ENCODE assay signal across 11 cellular contexts in genomic region chr6:170224694-170225660, GRCh38.
A peak's percentile ranks its signal among the peaks of the same experiment; 100 is the strongest.
DNase-seq lines count a peak whose midpoint lies in the region; ATAC-seq, FAIRE-seq and TF ChIP-seq lines count a peak whose summit lies in the region.
"Had no signal": no experiment of that assay in that cellular context is flagged by ENCODE, and none has a peak within 500 bp of the region (broad histone marks: within the 10 kb centered on the region; RNA-seq: fewer than 3 reads in every experiment).

No MANE protein-coding gene starts in this region.

- H3K4me1 Mint-ChIP-seq in endodermal cell: peaks cover 9% of the 10 kb centered on the region

- intact Hi-C loops in pancreas (cut with DNase I): loop anchor here in 1 of 3 donors (5.0 kb wide), 1 partner anchor 42 kb away; no protein-coding TSS in a partner anchor

- TF ChIP-seq CTCF in endodermal cell (conservative IDR thresholded peaks at IDR 0.05): no peak
- TF ChIP-seq CTCF in pancreas (IDR thresholded peaks at IDR 0.05): no peak

- no peak overlapping the region for H3K4me3 Mint-ChIP-seq in endodermal cell

- ATAC-seq in pancreas: peak; percentile 68 to 81 (median 74)
- ATAC-seq in GM18870 (IDR thresholded peaks at IDR 0.05; ENCODE audit: unreplicated experiment): no peak
- no peak for ATAC-seq in GM19328 (IDR thresholded peaks at IDR 0.05; ENCODE audit: unreplicated experiment)
- ATAC-seq in GM18868 (IDR thresholded peaks at IDR 0.05; ENCODE audit: unreplicated experiment): no peak

- no peak for FAIRE-seq in pancreas (lab: Jason Lieb, UNC)
- FAIRE-seq in GM12891 (lab: Jason Lieb, UNC): no peak

- no peak overlapping the region for H3K4me3 ChIP-seq in endodermal cell (ENCODE audit: low read length)
- no peak overlapping the region for H3K4me3 ChIP-seq in pancreas
- H3K4me3 ChIP-seq: ascending aorta, tibial artery had no signal

- no peaks in the 10 kb centered on the region for H3K9me3 Mint-ChIP-seq in endodermal cell

- no peaks in the 10 kb centered on the region for H3K27me3 ChIP-seq in endodermal cell (ENCODE audit: control insufficient read depth, insufficient read depth, low read length, poor library complexity, severe bottlenecking)
- H3K27me3 ChIP-seq in pancreas: no peaks in the 10 kb centered on the region
- H3K27me3 ChIP-seq: ascending aorta had no signal

- no peak overlapping the region for H3K27ac ChIP-seq in endodermal cell (ENCODE audit: low read depth, low read length)
- H3K27ac ChIP-seq in pancreas: peak overlapping the region; percentile 52 to 81 (median 75)
- H3K27ac ChIP-seq: ascending aorta, tibial artery had no signal

- H3K9me3 ChIP-seq in endodermal cell (ENCODE audit: control insufficient read depth, low read length): no peaks in the 10 kb centered on the region
- no peaks in the 10 kb centered on the region for H3K9me3 ChIP-seq in pancreas
- H3K9me3 ChIP-seq: ascending aorta, tibial artery had no signal

- WGBS in endodermal cell (ENCODE audit: insufficient coverage in 1 of 2, insufficient read length in 1 of 2), 2 experiments: 87 to 89% methylated on average over 15 to 23 of the region's 23 CpGs
- 25 to 29% methylated on average over 23 of the region's 23 CpGs for WGBS in pancreas, 2 donors

- H3K36me3 ChIP-seq in endodermal cell (ENCODE audit: control insufficient read depth, insufficient read depth, low read length): no peaks in the 10 kb centered on the region
- no peaks in the 10 kb centered on the region for H3K36me3 ChIP-seq in pancreas
- H3K36me3 ChIP-seq: ascending aorta, tibial artery had no signal

- no peak for TF ChIP-seq POLR2A in GM12891 (IDR thresholded peaks at IDR 0.05; ENCODE audit: low read depth, low read length)

- H3K9ac ChIP-seq in endodermal cell (ENCODE audit: extremely low read depth, low read length, poor library complexity, severe bottlenecking): no peak overlapping the region

- H3K27ac Mint-ChIP-seq in endodermal cell: peak overlapping the region; percentile 61

- DNase-seq in Daoy (ENCODE audit: low read depth) (peak; percentile 88), NCI-H1694 treated with DMSO at 0.1 percent for 48 hours (lab: John Stamatoyannopoulos, UW) (peak; percentile 70), endodermal cell (peak; percentile 64), pancreas (peak; percentile 78 to 94 (median 89)), GM12891 (ENCODE audit: insufficient read length, low spot score) (no peak)
- DNase-seq: T1000 had no signal

- H3K4me1 ChIP-seq in endodermal cell (ENCODE audit: control insufficient read depth, insufficient read depth, low read length) (no peaks in the 10 kb centered on the region), pancreas (peaks cover 30 to 51% (median 39%) of the 10 kb centered on the region in 3 donors)
- H3K4me1 ChIP-seq: ascending aorta had no signal

- no peaks in the 10 kb centered on the region for H3K36me3 Mint-ChIP-seq in endodermal cell (ENCODE audit: low read depth)

- no peaks in the 10 kb centered on the region for H3K27me3 Mint-ChIP-seq in endodermal cell (ENCODE audit: insufficient read depth)

TF ChIP-seq in GM12891, 5 proteins besides CTCF, POLR2A, EP300 and RAD21:
- TF ChIP-seq TAF1 (IDR thresholded peaks at IDR 0.05; ENCODE audit: low read depth, low read length) (no peak), SPI1 (IDR thresholded peaks at IDR 0.05; ENCODE audit: low read depth, low read length) (no peak)
TF ChIP-seq in GM12891: peak in this region for 0.

Comparison
In these comparisons a context has a peak if more than half of its experiments do, and no peak if none do; other contexts are left out.
1. ATAC-seq: peak in pancreas (4 of 4); none in GM18870 (single experiment), GM19328 (single experiment) and GM18868 (single experiment).